32 cellular contexts compared by ENCODE assay signal in the genomic region with DNA sequence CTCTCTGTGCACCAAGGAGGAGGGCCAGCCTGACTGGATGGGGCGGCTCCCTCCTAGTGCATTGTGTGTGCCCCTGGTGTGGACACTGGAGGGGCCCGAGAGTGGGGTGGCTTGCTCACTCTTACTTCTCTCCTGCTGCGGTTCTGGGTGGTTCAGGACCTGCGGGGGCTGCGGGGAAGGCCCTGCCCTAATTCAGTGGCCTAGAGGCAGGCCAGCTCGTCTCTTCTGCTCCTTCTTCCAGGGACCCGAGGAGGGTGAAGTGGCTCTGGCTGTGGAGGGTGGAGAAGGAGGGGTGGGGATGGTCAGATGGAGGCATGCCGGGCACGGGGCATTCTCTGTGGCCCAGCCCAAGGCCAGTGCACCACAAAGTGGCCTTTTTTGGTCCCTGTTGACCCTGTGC.
"Had no signal": no experiment of that assay in that cellular context is flagged by ENCODE, and none has a peak within 500 bp of the region (broad histone marks: within the 10 kb centered on the region; RNA-seq: fewer than 3 reads in every experiment).

No MANE protein-coding gene starts in this region.

- H3K27me3 ChIP-seq: body of pancreas, esophagus muscularis mucosa, foreskin keratinocyte, gastrocnemius medialis had no signal

- H3K36me3 ChIP-seq: esophagus muscularis mucosa, gastrocnemius medialis had no signal

- H3K4me1 Mint-ChIP-seq: activated CD4-positive, alpha-beta T cell treated with anti-CD3 and anti-CD28 coated beads for 36 hours; activated CD4-positive, alpha-beta T cell treated with anti-CD3 and anti-CD28 coated beads, Interleukin-2, amount 10 ng/mL, durations not matched to agents 24 days and 14 days; T-cell had no signal

- FAIRE-seq: colon had no signal

- H3K4me3 ChIP-seq: body of pancreas, esophagus muscularis mucosa, gastrocnemius medialis had no signal

- H3K9me3 Mint-ChIP-seq: activated CD4-positive, alpha-beta T cell treated with anti-CD3 and anti-CD28 coated beads, Interleukin-2, amount 10 ng/mL, durations not matched to agents 24 days and 14 days had no signal

- H3K4me1 ChIP-seq: body of pancreas, esophagus muscularis mucosa, foreskin keratinocyte, gastrocnemius medialis had no signal

- DNase-seq: activated CD4-positive, alpha-beta memory T cell treated with anti-CD3 and anti-CD28 coated beads for 36 hours; activated CD4-positive, alpha-beta T cell treated with anti-CD3 and anti-CD28 coated beads for 36 hours; activated CD4-positive, alpha-beta T cell treated with anti-CD3 and anti-CD28 coated beads, Interleukin-2, amount 10 ng/mL, durations not matched to agents 24 days and 14 days; activated CD4-positive, CD25-positive, alpha-beta regulatory T cell; activated CD4-positive, CD25-positive, alpha-beta regulatory T cell treated with anti-CD3 and anti-CD28 coated beads, Interleukin-2, amount 50 U/mL, for 72 hours; activated CD8-positive, alpha-beta memory T cell treated with anti-CD3 and anti-CD28 coated beads, Interleukin-2, amount 10 ng/mL, durations not matched to agents 7 days and 5 days; activated CD8-positive, alpha-beta memory T cell treated with anti-CD3 and anti-CD28 coated beads, Interleukin-2, amount 50 U/mL, for 4 hours; activated CD8-positive, alpha-beta T cell treated with anti-CD3 and anti-CD28 coated beads, Interleukin-2, amount 10 ng/mL, durations not matched to agents 7 days and 5 days; activated effector memory CD4-positive, alpha-beta T cell treated with anti-CD3 and anti-CD28 coated beads, Interleukin-2, amount 50 U/mL, for 16 hours; activated naive CD4-positive, alpha-beta T cell treated with anti-CD3 and anti-CD28 coated beads for 36 hours; activated T-cell treated with anti-CD3 and anti-CD28 coated beads, Interleukin-2, amount 50 U/mL, for 1 hour; activated T-cell treated with anti-CD3 and anti-CD28 coated beads, Interleukin-2, amount 50 U/mL, for 48 hours; amniotic stem cell; anterior cingulate cortex; body of pancreas; caudate nucleus; cortex of kidney; dermis blood vessel endothelial cell; effector CD4-positive, alpha-beta T cell; effector memory CD8-positive, alpha-beta T cell; erythroblast; foreskin keratinocyte; gastrocnemius medialis; glutamatergic neuron; SW 1271; T-cell; T-helper 2 cell had no signal

- H3K27ac ChIP-seq: body of pancreas, esophagus muscularis mucosa, foreskin keratinocyte, gastrocnemius medialis had no signal

- H3K27ac Mint-ChIP-seq: activated CD4-positive, alpha-beta memory T cell treated with anti-CD3 and anti-CD28 coated beads for 36 hours; activated CD4-positive, alpha-beta T cell treated with anti-CD3 and anti-CD28 coated beads for 36 hours; activated CD4-positive, alpha-beta T cell treated with anti-CD3 and anti-CD28 coated beads, Interleukin-2, amount 10 ng/mL, durations not matched to agents 24 days and 14 days; activated CD8-positive, alpha-beta memory T cell treated with anti-CD3 and anti-CD28 coated beads, Interleukin-2, amount 10 ng/mL, durations not matched to agents 7 days and 5 days; activated CD8-positive, alpha-beta T cell treated with anti-CD3 and anti-CD28 coated beads, Interleukin-2, amount 10 ng/mL, durations not matched to agents 7 days and 5 days; activated naive CD4-positive, alpha-beta T cell treated with anti-CD3 and anti-CD28 coated beads for 36 hours; activated naive CD8-positive, alpha-beta T cell; activated T-helper 1 cell treated with anti-CD3 and anti-CD28 coated beads, Interleukin-12 subunit alpha, Interleukin-12 subunit beta, Interleukin-2, Interleukin-4 antibody, amounts not matched to agents 30 ng/mL and 10 ng/mL and 1 ng/mL, durations not matched to agents 14 hours and 24 hours and 36 hours; activated T-helper 2 cell treated with anti-CD3 and anti-CD28 coated beads, Interferon-gamma antibody, Interleukin-2, Interleukin-4, amounts not matched to agents 10 μg/mL and 5 μg/mL and 100 μg/mL, durations not matched to agents 14 hours and 24 hours and 36 hours; effector memory CD8-positive, alpha-beta T cell; T-cell had no signal

- H3K27me3 Mint-ChIP-seq: activated CD4-positive, alpha-beta memory T cell treated with anti-CD3 and anti-CD28 coated beads for 36 hours; activated CD4-positive, alpha-beta T cell treated with anti-CD3 and anti-CD28 coated beads for 36 hours; activated CD8-positive, alpha-beta memory T cell treated with anti-CD3 and anti-CD28 coated beads, Interleukin-2, amount 10 ng/mL, durations not matched to agents 7 days and 5 days; activated naive CD8-positive, alpha-beta T cell; effector memory CD8-positive, alpha-beta T cell; T-cell had no signal

- H3K9me3 ChIP-seq: body of pancreas, gastrocnemius medialis had no signal

- H3K4me3 Mint-ChIP-seq: activated CD4-positive, alpha-beta memory T cell treated with anti-CD3 and anti-CD28 coated beads for 36 hours; activated CD4-positive, alpha-beta T cell treated with anti-CD3 and anti-CD28 coated beads for 36 hours; activated CD4-positive, alpha-beta T cell treated with anti-CD3 and anti-CD28 coated beads, Interleukin-2, amount 10 ng/mL, durations not matched to agents 24 days and 14 days; activated CD8-positive, alpha-beta memory T cell treated with anti-CD3 and anti-CD28 coated beads, Interleukin-2, amount 10 ng/mL, durations not matched to agents 7 days and 5 days; activated CD8-positive, alpha-beta T cell treated with anti-CD3 and anti-CD28 coated beads, Interleukin-2, amount 10 ng/mL, durations not matched to agents 7 days and 5 days; activated naive CD4-positive, alpha-beta T cell treated with anti-CD3 and anti-CD28 coated beads for 36 hours; activated naive CD8-positive, alpha-beta T cell; activated T-helper 1 cell treated with anti-CD3 and anti-CD28 coated beads, Interleukin-12 subunit alpha, Interleukin-12 subunit beta, Interleukin-2, Interleukin-4 antibody, amounts not matched to agents 30 ng/mL and 10 ng/mL and 1 ng/mL, durations not matched to agents 14 hours and 24 hours and 36 hours; effector memory CD8-positive, alpha-beta T cell; T-cell had no signal
